ENCODE assay signal across 16 cellular contexts in genomic region chr20:34060970-34061369, GRCh38. TPM values are rescaled to one million over a fixed set of nuclear protein-coding genes. Genes with fewer than 3 reads are reported as not detected.
DNase-seq lines count a peak whose midpoint lies in the region; ATAC-seq lines count a peak whose summit lies in the region.
"Had no signal": no experiment of that assay in that cellular context is flagged by ENCODE, and none has a peak within 500 bp of the region (broad histone marks: within the 10 kb centered on the region; RNA-seq: fewer than 3 reads in every experiment).

No MANE protein-coding gene starts in this region.

- intact Hi-C loops in activated CD4-positive, alpha-beta T cell treated with anti-CD3 and anti-CD28 coated beads, Interleukin-2, amount 10 ng/mL, durations not matched to agents 24 days and 14 days (cut with micrococcal nuclease), result no loop called here

- no peak overlapping the region for H3K27ac ChIP-seq in CD4-positive, CD25-positive, alpha-beta regulatory T cell (ENCODE audit: insufficient read depth, low read length, poor library complexity, severe bottlenecking)
- H3K27ac ChIP-seq in epithelial cell of prostate (peak overlapping the region; percentile 88), Karpas-422 (ENCODE audit: low read length) (no peak overlapping the region)
- H3K27ac ChIP-seq: BLaER1 treated with 17β-estradiol and CSF1 and Interleukin-3, amounts not matched to agents 10 nM and 100 nM had no signal

- no peaks in the 10 kb centered on the region for H3K9me3 ChIP-seq in CD4-positive, CD25-positive, alpha-beta regulatory T cell (ENCODE audit: control insufficient read depth in 2 of 2, low read length in 2 of 2)
- no peaks in the 10 kb centered on the region for H3K9me3 ChIP-seq in Karpas-422 (ENCODE audit: low read length)
- H3K9me3 ChIP-seq: BLaER1 treated with 17β-estradiol and CSF1 and Interleukin-3, amounts not matched to agents 10 nM and 100 nM had no signal

- H3K9ac ChIP-seq in Karpas-422 (ENCODE audit: low read length), result no peak overlapping the region
- H3K9ac ChIP-seq: BLaER1 treated with 17β-estradiol and CSF1 and Interleukin-3, amounts not matched to agents 10 nM and 100 nM had no signal

- H3K27me3 Mint-ChIP-seq in activated CD4-positive, alpha-beta T cell treated with anti-CD3 and anti-CD28 coated beads, Interleukin-2, amount 10 ng/mL, durations not matched to agents 24 days and 14 days, result no peaks in the 10 kb centered on the region
- H3K27me3 Mint-ChIP-seq in CD4-positive, CD25-positive, alpha-beta regulatory T cell, result no peaks in the 10 kb centered on the region
- H3K27me3 Mint-ChIP-seq in natural killer cell treated with Interleukin-12 subunit alpha and Interleukin-12 subunit beta and Interleukin-15 and Interleukin-18, amount 100 ng/mL, for 72 hours, result no peaks in the 10 kb centered on the region

- no peak for DNase-seq in activated CD4-positive, alpha-beta T cell treated with anti-CD3 and anti-CD28 coated beads, Interleukin-2, amount 10 ng/mL, durations not matched to agents 24 days and 14 days
- DNase-seq in activated CD4-positive, alpha-beta T cell treated with anti-CD3 and anti-CD28 coated beads, Interleukin-2, amount 50 U/mL, for 48 hours, result no peak
- no peak for DNase-seq in CD4-positive, CD25-positive, alpha-beta regulatory T cell
- no peak for DNase-seq in epithelial cell of prostate (ENCODE audit: low read depth, low spot score)
- DNase-seq in natural killer cell treated with Interleukin-12 subunit alpha and Interleukin-12 subunit beta and Interleukin-15 and Interleukin-18, amount 100 ng/mL, for 72 hours (ENCODE audit: low spot score), result no peak
- no peak for DNase-seq in Karpas-422
- DNase-seq in cerebellar nuclear complex (lab: John Stamatoyannopoulos, UW), result no peak
- DNase-seq: 8988T, DMS53, NCI-H146, NCI-H2081 treated with DMSO at 0.1 percent for 48 hours, NCI-H524, SHP77 had no signal

- H3K4me1 Mint-ChIP-seq in activated CD4-positive, alpha-beta T cell treated with anti-CD3 and anti-CD28 coated beads, Interleukin-2, amount 10 ng/mL, durations not matched to agents 24 days and 14 days, result peaks cover 34% of the 10 kb centered on the region
- H3K4me1 Mint-ChIP-seq in CD4-positive, CD25-positive, alpha-beta regulatory T cell, result peaks cover 20 to 87% (median 67%) of the 10 kb centered on the region in 4 donors
- H3K4me1 Mint-ChIP-seq in natural killer cell treated with Interleukin-12 subunit alpha and Interleukin-12 subunit beta and Interleukin-15 and Interleukin-18, amount 100 ng/mL, for 72 hours (ENCODE audit: low read depth in 2 of 2), result peaks cover 73 to 75% of the 10 kb centered on the region in 2 donors

- H2AFZ ChIP-seq in Karpas-422 (ENCODE audit: low read length), result no peak overlapping the region
- H2AFZ ChIP-seq: GM23338 had no signal

- peaks cover 94% of the 10 kb centered on the region for H3K79me2 ChIP-seq in Karpas-422 (ENCODE audit: low read length)

- peaks cover 10% of the 10 kb centered on the region for H3K4me1 ChIP-seq in CD4-positive, CD25-positive, alpha-beta regulatory T cell (ENCODE audit: control insufficient read depth, insufficient read depth, low read length, poor library complexity, severe bottlenecking)
- H3K4me1 ChIP-seq in Karpas-422 (ENCODE audit: low read length), result peaks cover 12% of the 10 kb centered on the region

- H3K36me3 Mint-ChIP-seq in activated CD4-positive, alpha-beta T cell treated with anti-CD3 and anti-CD28 coated beads, Interleukin-2, amount 10 ng/mL, durations not matched to agents 24 days and 14 days (ENCODE audit: low read depth), result peaks cover 20% of the 10 kb centered on the region
- peaks cover 9% of the 10 kb centered on the region for H3K36me3 Mint-ChIP-seq in CD4-positive, CD25-positive, alpha-beta regulatory T cell
- H3K36me3 Mint-ChIP-seq in natural killer cell treated with Interleukin-12 subunit alpha and Interleukin-12 subunit beta and Interleukin-15 and Interleukin-18, amount 100 ng/mL, for 72 hours, result no peaks in the 10 kb centered on the region

- H3K9me2 ChIP-seq in Karpas-422 (replicated peaks; ENCODE audit: insufficient read depth, low read length), result no peaks in the 10 kb centered on the region

- H3K4me2 ChIP-seq in Karpas-422 (ENCODE audit: low read depth, low read length, poor library complexity, severe bottlenecking), result no peak overlapping the region
- H3K4me2 ChIP-seq: BLaER1 treated with 17β-estradiol and CSF1 and Interleukin-3, amounts not matched to agents 10 nM and 100 nM; GM23338 had no signal

- H3K4me3 ChIP-seq in CD4-positive, CD25-positive, alpha-beta regulatory T cell (ENCODE audit: low read depth, low read length), result no peak overlapping the region
- H3K4me3 ChIP-seq in Karpas-422 (ENCODE audit: low read length), result no peak overlapping the region
- H3K4me3 ChIP-seq: BLaER1 treated with 17β-estradiol and CSF1 and Interleukin-3, amounts not matched to agents 10 nM and 100 nM; GM23338 had no signal

- H3K36me3 ChIP-seq in CD4-positive, CD25-positive, alpha-beta regulatory T cell (ENCODE audit: control insufficient read depth, insufficient read depth, low read length), result peaks cover 26% of the 10 kb centered on the region
- no peaks in the 10 kb centered on the region for H3K36me3 ChIP-seq in Karpas-422 (ENCODE audit: insufficient read depth, low read length)

- no peaks in the 10 kb centered on the region for H3K27me3 ChIP-seq in CD4-positive, CD25-positive, alpha-beta regulatory T cell (ENCODE audit: control insufficient read depth, insufficient read depth, low read length)
- H3K27me3 ChIP-seq in Karpas-422 (ENCODE audit: low read length), result no peaks in the 10 kb centered on the region
- H3K27me3 ChIP-seq: BLaER1 treated with 17β-estradiol and CSF1 and Interleukin-3, amounts not matched to agents 10 nM and 100 nM had no signal

- H3K4me3 Mint-ChIP-seq in activated CD4-positive, alpha-beta T cell treated with anti-CD3 and anti-CD28 coated beads, Interleukin-2, amount 10 ng/mL, durations not matched to agents 24 days and 14 days, result no peak overlapping the region
- peak overlapping the region in 1 of 4 donors; percentile 53 for H3K4me3 Mint-ChIP-seq in CD4-positive, CD25-positive, alpha-beta regulatory T cell
- peak overlapping the region; percentile 11 for H3K4me3 Mint-ChIP-seq in natural killer cell treated with Interleukin-12 subunit alpha and Interleukin-12 subunit beta and Interleukin-15 and Interleukin-18, amount 100 ng/mL, for 72 hours
- H3K4me3 Mint-ChIP-seq: GM23338 had no signal

- H4K20me1 ChIP-seq in Karpas-422 (ENCODE audit: insufficient read depth, low read depth, low read length), result peaks cover 19% of the 10 kb centered on the region

- H3K9me3 Mint-ChIP-seq in activated CD4-positive, alpha-beta T cell treated with anti-CD3 and anti-CD28 coated beads, Interleukin-2, amount 10 ng/mL, durations not matched to agents 24 days and 14 days, result no peaks in the 10 kb centered on the region
- peaks cover 0 to 2% (median 0%) of the 10 kb centered on the region in 7 donors for H3K9me3 Mint-ChIP-seq in CD4-positive, CD25-positive, alpha-beta regulatory T cell
- no peaks in the 10 kb centered on the region for H3K9me3 Mint-ChIP-seq in natural killer cell treated with Interleukin-12 subunit alpha and Interleukin-12 subunit beta and Interleukin-15 and Interleukin-18, amount 100 ng/mL, for 72 hours
- H3K9me3 Mint-ChIP-seq: GM23338 had no signal

- peak overlapping the region; percentile 7 for H3K27ac Mint-ChIP-seq in activated CD4-positive, alpha-beta T cell treated with anti-CD3 and anti-CD28 coated beads, Interleukin-2, amount 10 ng/mL, durations not matched to agents 24 days and 14 days
- peak overlapping the region in 2 of 3 donors; percentile 22 to 45 for H3K27ac Mint-ChIP-seq in CD4-positive, CD25-positive, alpha-beta regulatory T cell
- peak overlapping the region; percentile 70 to 93 for H3K27ac Mint-ChIP-seq in natural killer cell treated with Interleukin-12 subunit alpha and Interleukin-12 subunit beta and Interleukin-15 and Interleukin-18, amount 100 ng/mL, for 72 hours
- H3K27ac Mint-ChIP-seq: GM23338 had no signal

- ATAC-seq in CD4-positive, CD25-positive, alpha-beta regulatory T cell (ENCODE audit: low read depth in 2 of 2), result no peak
- no peak for ATAC-seq in natural killer cell treated with Interleukin-12 subunit alpha and Interleukin-12 subunit beta and Interleukin-15 and Interleukin-18, amount 100 ng/mL, for 72 hours
- ATAC-seq in HG03159 (IDR thresholded peaks at IDR 0.05; ENCODE audit: unreplicated experiment), result no peak
- ATAC-seq: GM23338 had no signal

RNA-seq across cellular contexts. Expression of gene EIF2S2, which starts 51.1 kb away (rescaled TPM):
- total RNA-seq in activated CD4-positive, alpha-beta T cell treated with anti-CD3 and anti-CD28 coated beads, Interleukin-2, amount 10 ng/mL, durations not matched to agents 24 days and 14 days, result 106 and 107 TPM in 2 replicates
- 21.6 TPM for total RNA-seq in CD4-positive, CD25-positive, alpha-beta regulatory T cell
- 10 to 100 TPM; 21.1 to 29.0 (median 23.3) TPM for polyA plus RNA-seq in CD4-positive, CD25-positive, alpha-beta regulatory T cell
- total RNA-seq in natural killer cell treated with Interleukin-12 subunit alpha and Interleukin-12 subunit beta and Interleukin-15 and Interleukin-18, amount 100 ng/mL, for 72 hours, result 10 to 100 TPM; 97.6 to 99.8 TPM
- total RNA-seq in Karpas-422 (2014; rRNA removed; shearing (Covaris generic); ENCODE audit: low replicate concordance), result 63.9 and 83.5 TPM in 2 replicates

Comparison
In these comparisons a context has a peak if more than half of its experiments do, and no peak if none do; other contexts are left out.
1. H3K27ac Mint-ChIP-seq: peak in every context shown above with its lines; median percentile 82 in natural killer cell treated with Interleukin-12 subunit alpha and Interleukin-12 subunit beta and Interleukin-15 and Interleukin-18, amount 100 ng/mL, for 72 hours; 34 in CD4-positive, CD25-positive, alpha-beta regulatory T cell; 7 in activated CD4-positive, alpha-beta T cell treated with anti-CD3 and anti-CD28 coated beads, Interleukin-2, amount 10 ng/mL, durations not matched to agents 24 days and 14 days.